In the genomic region with DNA sequence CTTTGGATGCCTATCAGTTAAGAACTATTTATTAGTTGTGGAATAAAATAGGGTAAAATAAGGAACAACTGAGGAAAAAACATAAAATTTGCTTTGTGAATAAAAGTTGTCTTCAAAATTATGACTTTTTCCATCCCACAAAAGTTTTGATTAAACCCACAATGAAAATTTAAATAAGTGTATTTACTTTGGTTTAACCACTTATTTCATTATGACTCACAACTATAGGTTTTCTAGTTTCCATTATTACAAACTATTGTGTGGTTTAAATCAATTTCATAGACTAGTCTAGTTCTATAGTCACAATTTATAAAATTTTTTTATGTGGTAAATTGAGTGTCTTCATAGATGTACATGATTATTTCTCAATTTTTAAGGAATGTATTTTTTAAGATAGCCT, we compare ENCODE assay signal across 25 cellular contexts.
DNase-seq lines count a peak whose midpoint lies in the region; ATAC-seq and TF ChIP-seq lines count a peak whose summit lies in the region.
"Had no signal": no experiment of that assay in that cellular context is flagged by ENCODE, and none has a peak within 500 bp of the region (broad histone marks: within the 10 kb centered on the region; RNA-seq: fewer than 3 reads in every experiment).

No MANE protein-coding gene starts in this region.

- POLR2A ChIA-PET in HCT116 (lab: Charles Lee): no interaction called here

- TF ChIP-seq CTCF in HCT116 (IDR thresholded peaks at IDR 0.05 in 2 of 3, conservative IDR thresholded peaks at IDR 0.05 in 1 of 3; ENCODE audit: borderline replicate concordance in 1 of 3, insufficient read depth in 1 of 3, low read depth in 2 of 3, low read length in 2 of 3) (no peak), osteoblast (IDR thresholded peaks at IDR 0.05; ENCODE audit: extremely low read depth, low read depth, low read length) (no peak)

- no TSS peak for BruUV-seq in HCT116 (replicated peaks; lab: Mats Ljungman, UMichigan)

- no peak for DNase-seq in HCT116 (ENCODE audit: low read depth, low spot score)
- DNase-seq in SJSA1 (ENCODE audit: low read depth in 1 of 2, low spot score in 2 of 2): no peak
- no peak for DNase-seq in epithelial cell of prostate (ENCODE audit: low read depth, low spot score)
- DNase-seq in osteoblast (ENCODE audit: insufficient read length, low spot score, missing footprints): no peak
- DNase-seq in NCI-H446 treated with DMSO at 0.1 percent for 48 hours (lab: John Stamatoyannopoulos, UW): no peak
- DNase-seq in NOMO-1 treated with dmso at 0.1 percent for 144 hours (lab: John Stamatoyannopoulos, UW; ENCODE audit: unreplicated experiment): no peak
- no peak for DNase-seq in effector memory CD4-positive, alpha-beta T cell
- DNase-seq: Calu3; CD8-positive, alpha-beta memory T cell; DMS153; KBM-7; NCI-H1092; NCI-H1436; NCI-H187 treated with DMSO at 0.1 percent for 48 hours; NCI-H2227 treated with DMSO at 0.1 percent for 48 hours; NCI-H524; OCI-M1; SIG-M5 had no signal

- no peak overlapping the region for H3K27ac ChIP-seq in HCT116 (ENCODE audit: low read depth, low read length)
- H3K27ac ChIP-seq in SJSA1: peak overlapping the region; percentile 95; the same call in 1 of the 2 replicates
- H3K27ac ChIP-seq in epithelial cell of prostate: peak overlapping the region; percentile 94
- peak overlapping the region; percentile 99 for H3K27ac ChIP-seq in osteoblast (ENCODE audit: low read depth, low read length)
- H3K27ac ChIP-seq in effector memory CD4-positive, alpha-beta T cell (ENCODE audit: insufficient read depth, low read length, poor library complexity, severe bottlenecking): no peak overlapping the region
- H3K27ac ChIP-seq: C4-2B, HL-60, RWPE1 had no signal

- H3K4me3 ChIP-seq in HCT116 (replicated peaks in 1 of 2; ENCODE audit: low read depth in 1 of 2, low read length in 2 of 2) (no peak overlapping the region), SJSA1 (no peak overlapping the region), osteoblast (ENCODE audit: insufficient read depth, low read length) (no peak overlapping the region)
- H3K4me3 ChIP-seq in effector memory CD4-positive, alpha-beta T cell (ENCODE audit: insufficient read depth, low read depth, low read length, poor library complexity, severe bottlenecking): no peak overlapping the region
- H3K4me3 ChIP-seq: GM23338, HAP-1 had no signal

- no peak for ATAC-seq in HCT116
- no peak for ATAC-seq in activated T-helper 17 cell treated with anti-CD3 and anti-CD28 coated beads, Interleukin-2, amount 50 U/mL, for 72 hours (replicated peaks)
- ATAC-seq: GM23338, SK-N-SH treated with all-trans-retinoic acid at 6 μM for 48 hours had no signal

- 0 out of 2 replicates have a peak overlapping the region, but pooled peaks have one; percentile 70 for H3K4me2 ChIP-seq in HCT116 (ENCODE audit: low read length)
- H3K4me2 ChIP-seq in osteoblast (ENCODE audit: insufficient read depth, low read length): no peak overlapping the region
- H3K4me2 ChIP-seq: GM23338 had no signal

- H3K9me3 ChIP-seq in HCT116 (ENCODE audit: control insufficient read depth in 1 of 2, insufficient read depth in 1 of 2, low read depth in 1 of 2, low read length in 2 of 2): no peaks in the 10 kb centered on the region
- H3K9me3 ChIP-seq in SJSA1 (replicated peaks): no peaks in the 10 kb centered on the region; the same call in 1 of the 2 replicates
- no peaks in the 10 kb centered on the region for H3K9me3 ChIP-seq in osteoblast (ENCODE audit: low read depth, low read length)
- H3K9me3 ChIP-seq in effector memory CD4-positive, alpha-beta T cell (ENCODE audit: control insufficient read depth, low read length): no peaks in the 10 kb centered on the region
- H3K9me3 ChIP-seq: HAP-1 had no signal

- H3K9ac ChIP-seq in HCT116 (ENCODE audit: low read length): no peak overlapping the region

- CTCF ChIA-PET in HCT116 (lab: Charles Lee): no interaction called here

- H4K20me1 ChIP-seq in HCT116 (ENCODE audit: insufficient read depth) (no peaks in the 10 kb centered on the region), osteoblast (ENCODE audit: insufficient read depth, low read length) (no peaks in the 10 kb centered on the region)

- no peak overlapping the region for H3K27ac Mint-ChIP-seq in activated T-helper 17 cell treated with anti-CD3 and anti-CD28 coated beads, Interleukin-2, amount 50 U/mL, for 72 hours
- H3K27ac Mint-ChIP-seq: CD8-positive, alpha-beta memory T cell; GM23338 had no signal

- H3K79me2 ChIP-seq in HCT116 (ENCODE audit: insufficient read depth, low read length) (peaks cover 52% of the 10 kb centered on the region), osteoblast (ENCODE audit: insufficient read depth, low read length) (peaks cover 58% of the 10 kb centered on the region)

- H3K4me1 ChIP-seq in HCT116 (ENCODE audit: control insufficient read depth in 1 of 2, insufficient read depth in 2 of 2, low read length in 2 of 2) (peaks cover 47 to 54% of the 10 kb centered on the region in 2 experiments), SJSA1 (replicated peaks) (peaks cover 51% of the 10 kb centered on the region), osteoblast (ENCODE audit: insufficient read depth, low read length) (peaks cover 45% of the 10 kb centered on the region)
- no peaks in the 10 kb centered on the region for H3K4me1 ChIP-seq in effector memory CD4-positive, alpha-beta T cell (ENCODE audit: control insufficient read depth, insufficient read depth, low read length, poor library complexity, severe bottlenecking)
- H3K4me1 ChIP-seq: HAP-1 had no signal

- H3K9me2 ChIP-seq in HCT116 (ENCODE audit: insufficient read depth): no peaks in the 10 kb centered on the region

- no peak for TF ChIP-seq RAD21 in HCT116 (IDR thresholded peaks at IDR 0.05; ENCODE audit: low read depth)

- RAD21 ChIA-PET in HCT116 (lab: Charles Lee; ENCODE audit: low non-redundant PET in 1 of 2, low total read pairs in 2 of 2, uncharacterized antibody in 2 of 2, unreplicated experiment in 2 of 2): no interaction called here

- H3K27me3 ChIP-seq in HCT116 (ENCODE audit: insufficient read depth, low read length): no peaks in the 10 kb centered on the region
- no peaks in the 10 kb centered on the region for H3K27me3 ChIP-seq in SJSA1 (replicated peaks)
- H3K27me3 ChIP-seq in osteoblast (ENCODE audit: insufficient read depth, low read length): no peaks in the 10 kb centered on the region
- no peaks in the 10 kb centered on the region for H3K27me3 ChIP-seq in effector memory CD4-positive, alpha-beta T cell (replicated peaks; ENCODE audit: control insufficient read depth, insufficient read depth, low read length, poor library complexity, severe bottlenecking)

- H2AFZ ChIP-seq in HCT116 (ENCODE audit: low read depth, low read length, poor library complexity, severe bottlenecking) (no peak overlapping the region), osteoblast (ENCODE audit: low read length) (no peak overlapping the region)
- H2AFZ ChIP-seq: GM23338 had no signal

- H3K4me1 Mint-ChIP-seq in activated T-helper 17 cell treated with anti-CD3 and anti-CD28 coated beads, Interleukin-2, amount 50 U/mL, for 72 hours: peaks cover 12% of the 10 kb centered on the region

- intact Hi-C loops in HCT116 (cut with micrococcal nuclease): no loop called here

- TF ChIP-seq POLR2A in HCT116 (IDR thresholded peaks at IDR 0.05; ENCODE audit: borderline replicate concordance, extremely low read depth, insufficient read depth, insufficient read length): no peak

- H3K27me3 Mint-ChIP-seq in activated T-helper 17 cell treated with anti-CD3 and anti-CD28 coated beads, Interleukin-2, amount 50 U/mL, for 72 hours: peaks cover 16% of the 10 kb centered on the region

- no peak overlapping the region for H3K4me3 Mint-ChIP-seq in activated T-helper 17 cell treated with anti-CD3 and anti-CD28 coated beads, Interleukin-2, amount 50 U/mL, for 72 hours
- H3K4me3 Mint-ChIP-seq: CD8-positive, alpha-beta memory T cell; GM23338 had no signal

- H3K36me3 ChIP-seq in HCT116 (ENCODE audit: control insufficient read depth in 1 of 2, insufficient read depth in 2 of 2, low read length in 2 of 2) (peaks cover 0 to 6% of the 10 kb centered on the region in 2 experiments; a peak in 1 of 4 replicates), SJSA1 (no peaks in the 10 kb centered on the region; the same call in 1 of the 2 replicates), osteoblast (ENCODE audit: insufficient read depth, low read length) (no peaks in the 10 kb centered on the region)
- H3K36me3 ChIP-seq in effector memory CD4-positive, alpha-beta T cell (ENCODE audit: control insufficient read depth, insufficient read depth, low read length): no peaks in the 10 kb centered on the region
- H3K36me3 ChIP-seq: HAP-1 had no signal

- peaks cover 4% of the 10 kb centered on the region for H3K9me3 Mint-ChIP-seq in activated T-helper 17 cell treated with anti-CD3 and anti-CD28 coated beads, Interleukin-2, amount 50 U/mL, for 72 hours
- H3K9me3 Mint-ChIP-seq: GM23338 had no signal

- H3K36me3 Mint-ChIP-seq in activated T-helper 17 cell treated with anti-CD3 and anti-CD28 coated beads, Interleukin-2, amount 50 U/mL, for 72 hours (ENCODE audit: low read depth): no peaks in the 10 kb centered on the region

TF ChIP-seq in HCT116, 20 proteins besides CTCF, POLR2A, EP300 and RAD21:
- TF ChIP-seq JUND (IDR thresholded peaks at IDR 0.05): no peak
- no peak for TF ChIP-seq EZH2phosphoT487 (IDR thresholded peaks at IDR 0.05; ENCODE audit: borderline replicate concordance)
- TF ChIP-seq EZH2 (IDR thresholded peaks at IDR 0.05): no peak
- TF ChIP-seq, protein P1, sequence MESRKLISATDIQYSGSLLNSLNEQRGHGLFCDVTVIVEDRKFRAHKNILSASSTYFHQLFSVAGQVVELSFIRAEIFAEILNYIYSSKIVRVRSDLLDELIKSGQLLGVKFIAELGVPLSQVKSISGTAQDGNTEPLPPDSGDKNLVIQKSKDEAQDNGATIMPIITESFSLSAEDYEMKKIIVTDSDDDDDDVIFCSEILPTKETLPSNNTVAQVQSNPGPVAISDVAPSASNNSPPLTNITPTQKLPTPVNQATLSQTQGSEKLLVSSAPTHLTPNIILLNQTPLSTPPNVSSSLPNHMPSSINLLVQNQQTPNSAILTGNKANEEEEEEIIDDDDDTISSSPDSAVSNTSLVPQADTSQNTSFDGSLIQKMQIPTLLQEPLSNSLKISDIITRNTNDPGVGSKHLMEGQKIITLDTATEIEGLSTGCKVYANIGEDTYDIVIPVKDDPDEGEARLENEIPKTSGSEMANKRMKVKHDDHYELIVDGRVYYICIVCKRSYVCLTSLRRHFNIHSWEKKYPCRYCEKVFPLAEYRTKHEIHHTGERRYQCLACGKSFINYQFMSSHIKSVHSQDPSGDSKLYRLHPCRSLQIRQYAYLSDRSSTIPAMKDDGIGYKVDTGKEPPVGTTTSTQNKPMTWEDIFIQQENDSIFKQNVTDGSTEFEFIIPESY (IDR thresholded peaks at IDR 0.05; ENCODE audit: extremely low read depth, insufficient replicate concordance, low read length): no peak
- TF ChIP-seq TCF7L2 (IDR thresholded peaks at IDR 0.05; ENCODE audit: borderline replicate concordance, extremely low read depth, insufficient read depth, insufficient read length): no peak
- no peak for TF ChIP-seq ZNF274 (IDR thresholded peaks at IDR 0.05; ENCODE audit: low read depth, low read length)

Comparison
In these comparisons a context has a peak if more than half of its experiments do, and no peak if none do; other contexts are left out.
1. H3K27ac ChIP-seq: peak in SJSA1 (single experiment), epithelial cell of prostate (single experiment) and osteoblast (single experiment); none in HCT116 (single experiment) and effector memory CD4-positive, alpha-beta T cell (single experiment).